8 cellular contexts compared by ENCODE assay signal in genomic region chr11:124876818-124877630, GRCh38.
A peak's percentile ranks its signal among the peaks of the same experiment; 100 is the strongest.
DNase-seq lines count a peak whose midpoint lies in the region; ATAC-seq and TF ChIP-seq lines count a peak whose summit lies in the region.

No MANE protein-coding gene starts in this region.

- H3K36me3 ChIP-seq in HUES48 (ENCODE audit: control insufficient read depth, insufficient read depth, low read length): no peaks in the 10 kb centered on the region
- no peaks in the 10 kb centered on the region for H3K36me3 ChIP-seq in mucosa of stomach (ENCODE audit: control insufficient read depth, insufficient read depth, low read length)

- H3K4me1 ChIP-seq in HUES48 (ENCODE audit: control insufficient read depth, insufficient read depth, low read length): peaks cover 7% of the 10 kb centered on the region
- H3K4me1 ChIP-seq in mucosa of stomach (ENCODE audit: control insufficient read depth, insufficient read depth, low read length): peaks cover 17% of the 10 kb centered on the region

- no peak for ATAC-seq in central memory CD8-positive, alpha-beta T cell (replicated peaks; ENCODE audit: extremely low read depth, poor library complexity, severe bottlenecking)
- ATAC-seq in HG03097 (IDR thresholded peaks at IDR 0.05; ENCODE audit: low FRiP score, unreplicated experiment) (no peak), HG02642 (IDR thresholded peaks at IDR 0.05; ENCODE audit: poor library complexity, unreplicated experiment) (no peak)

- peak overlapping the region; percentile 68 for H3K27ac Mint-ChIP-seq in central memory CD8-positive, alpha-beta T cell (ENCODE audit: low read depth)

- peak overlapping the region; percentile 56 for H3K27ac ChIP-seq in 22Rv1
- no peak overlapping the region for H3K27ac ChIP-seq in HUES48 (ENCODE audit: low read depth, low read length)

- H3K4me3 ChIP-seq in HUES48 (ENCODE audit: low read depth, low read length) (peak overlapping the region; percentile 75), mucosa of stomach (ENCODE audit: low read length) (peak overlapping the region; percentile 49)

- H3K27me3 ChIP-seq in HUES48 (ENCODE audit: control insufficient read depth, insufficient read depth, low read length) (peaks cover 44% of the 10 kb centered on the region), mucosa of stomach (ENCODE audit: control insufficient read depth, insufficient read depth, low read length) (peaks cover 50% of the 10 kb centered on the region)

- H3K4me1 Mint-ChIP-seq in central memory CD8-positive, alpha-beta T cell: peaks cover 27% of the 10 kb centered on the region

- H3K4me3 Mint-ChIP-seq in central memory CD8-positive, alpha-beta T cell: peak overlapping the region; percentile 78

- no peaks in the 10 kb centered on the region for H3K9me3 Mint-ChIP-seq in central memory CD8-positive, alpha-beta T cell

- TF ChIP-seq CTCF in 22Rv1 (IDR thresholded peaks at IDR 0.05): no peak

- H3K36me3 Mint-ChIP-seq in central memory CD8-positive, alpha-beta T cell (ENCODE audit: insufficient read depth): peaks cover 6% of the 10 kb centered on the region

- H3K9me3 ChIP-seq in HUES48 (ENCODE audit: control insufficient read depth, insufficient read depth, low read length) (no peaks in the 10 kb centered on the region), mucosa of stomach (ENCODE audit: control insufficient read depth, low read length) (no peaks in the 10 kb centered on the region)

- peaks cover 27% of the 10 kb centered on the region for H3K27me3 Mint-ChIP-seq in central memory CD8-positive, alpha-beta T cell

- no peak overlapping the region for H3K9ac ChIP-seq in HUES48 (ENCODE audit: low read depth, low read length)
- H3K9ac ChIP-seq in mucosa of stomach (ENCODE audit: low read length): peak overlapping the region; percentile 71

- no peak for DNase-seq in central memory CD8-positive, alpha-beta T cell (ENCODE audit: low spot score in 2 of 2)
- DNase-seq in nucleus accumbens (lab: John Stamatoyannopoulos, UW) (no peak), NCI-H2196 (lab: John Stamatoyannopoulos, UW; ENCODE audit: unreplicated experiment) (no peak)
